In genomic region chr11:36618025-36618700, GRCh38 we compare ENCODE assay signal across 26 cellular contexts. TPM values are rescaled to one million over a fixed set of nuclear protein-coding genes. Genes with fewer than 3 reads are reported as not detected.
"Had no signal": no experiment of that assay in that cellular context is flagged by ENCODE, and none has a peak within 500 bp of the region (broad histone marks: within the 10 kb centered on the region; RNA-seq: fewer than 3 reads in every experiment).

No MANE protein-coding gene starts in this region.

- H3K9me3 Mint-ChIP-seq: activated naive CD4-positive, alpha-beta T cell treated with anti-CD3 and anti-CD28 coated beads for 36 hours; activated naive CD8-positive, alpha-beta T cell treated with anti-CD3 and anti-CD28 coated beads, Interleukin-2, amount 50 U/mL, for 24 hours; activated T-helper 2 cell treated with anti-CD3 and anti-CD28 coated beads, Interferon-gamma antibody, Interleukin-2, Interleukin-4, amounts not matched to agents 10 μg/mL and 5 μg/mL and 100 μg/mL, durations not matched to agents 14 hours and 24 hours and 36 hours; T-helper 2 cell treated with Interferon-gamma antibody and Interleukin-4, amounts not matched to agents 5 μg/mL and 100 μg/mL, for 36 hours had no signal

- H3K9me3 ChIP-seq: left ventricle myocardium inferior, upper lobe of right lung had no signal

- H3K27me3 ChIP-seq: foreskin keratinocyte, upper lobe of right lung had no signal

- H3K4me3 ChIP-seq: smooth muscle cell, upper lobe of right lung had no signal

- H3K36me3 Mint-ChIP-seq: memory B cell; naive thymus-derived CD8-positive, alpha-beta T cell had no signal

- H3K4me2 ChIP-seq: smooth muscle cell had no signal

- H3K4me1 ChIP-seq: foreskin keratinocyte had no signal

- H3K27me3 Mint-ChIP-seq: progenitor cell of endocrine pancreas had no signal

- H3K36me3 ChIP-seq: left ventricle myocardium inferior, upper lobe of right lung had no signal

- H3K27ac Mint-ChIP-seq: activated naive CD4-positive, alpha-beta T cell treated with anti-CD3 and anti-CD28 coated beads for 36 hours; activated naive CD8-positive, alpha-beta T cell treated with anti-CD3 and anti-CD28 coated beads, Interleukin-2, amount 50 U/mL, for 24 hours; activated T-helper 2 cell treated with anti-CD3 and anti-CD28 coated beads, Interferon-gamma antibody, Interleukin-2, Interleukin-4, amounts not matched to agents 10 μg/mL and 5 μg/mL and 100 μg/mL, durations not matched to agents 14 hours and 24 hours and 36 hours; memory B cell; naive thymus-derived CD8-positive, alpha-beta T cell; progenitor cell of endocrine pancreas; T-helper 2 cell treated with Interferon-gamma antibody and Interleukin-4, amounts not matched to agents 5 μg/mL and 100 μg/mL, for 36 hours had no signal

- ATAC-seq: activated naive CD8-positive, alpha-beta T cell treated with anti-CD3 and anti-CD28 coated beads, Interleukin-2, amount 50 U/mL, for 24 hours; foreskin keratinocyte; naive thymus-derived CD8-positive, alpha-beta T cell; right cardiac atrium; stimulated activated naive CD8-positive, alpha-beta T cell treated with anti-CD3 and anti-CD28 coated beads, Interleukin-15, Interleukin-2, amounts not matched to agents 100 U/mL and 50 U/mL, for 24 hours; upper lobe of right lung had no signal

- H3K27ac ChIP-seq: foreskin keratinocyte, upper lobe of right lung, VCaP had no signal

- DNase-seq: activated CD4-positive, alpha-beta T cell treated with anti-CD3 and anti-CD28 coated beads for 1 hour; activated CD4-positive, alpha-beta T cell treated with anti-CD3 and anti-CD28 coated beads, Interleukin-2, amount 50 U/mL, for 4 hours; activated naive CD4-positive, alpha-beta T cell treated with anti-CD3 and anti-CD28 coated beads for 36 hours; activated naive CD8-positive, alpha-beta T cell treated with anti-CD3 and anti-CD28 coated beads, Interleukin-2, amount 50 U/mL, for 24 hours; activated T-cell treated with anti-CD3 and anti-CD28 coated beads, Interleukin-2, amount 50 U/mL, for 1 hour; aorta; effector memory CD4-positive, alpha-beta T cell; foreskin keratinocyte; glutamatergic neuron; left ventricle myocardium inferior; naive thymus-derived CD8-positive, alpha-beta T cell; nucleus accumbens; right cardiac atrium; stimulated activated CD4-positive, alpha-beta T cell treated with anti-CD3 and anti-CD28 coated beads, Interleukin-4, amount 100 ng/mL, for 4 hours; stimulated activated CD8-positive, alpha-beta memory T cell treated with anti-CD3 and anti-CD28 coated beads, Interleukin-4, amount 100 ng/mL, for 48 hours; stimulated activated naive CD8-positive, alpha-beta T cell treated with anti-CD3 and anti-CD28 coated beads, Interleukin-15, Interleukin-2, amounts not matched to agents 100 U/mL and 50 U/mL, for 24 hours; upper lobe of right lung had no signal

- H3K4me3 Mint-ChIP-seq: activated naive CD4-positive, alpha-beta T cell treated with anti-CD3 and anti-CD28 coated beads for 36 hours; activated naive CD8-positive, alpha-beta T cell treated with anti-CD3 and anti-CD28 coated beads, Interleukin-2, amount 50 U/mL, for 24 hours; memory B cell; naive thymus-derived CD8-positive, alpha-beta T cell; T-helper 2 cell treated with Interferon-gamma antibody and Interleukin-4, amounts not matched to agents 5 μg/mL and 100 μg/mL, for 36 hours had no signal

RNA-seq across cellular contexts. Expression of gene RAG2, which starts 20.1 kb away (rescaled TPM):
- total RNA-seq: activated naive CD4-positive, alpha-beta T cell treated with anti-CD3 and anti-CD28 coated beads for 36 hours; activated T-helper 2 cell treated with anti-CD3 and anti-CD28 coated beads, Interferon-gamma antibody, Interleukin-2, Interleukin-4, amounts not matched to agents 10 μg/mL and 5 μg/mL and 100 μg/mL, durations not matched to agents 14 hours and 24 hours and 36 hours; aorta; foreskin keratinocyte; kidney epithelial cell; left ventricle myocardium inferior; mucosa of gallbladder; naive thymus-derived CD8-positive, alpha-beta T cell; progenitor cell of endocrine pancreas; right cardiac atrium; smooth muscle cell; temporal lobe; upper lobe of right lung had no signal
- polyA plus RNA-seq: aorta; foreskin keratinocyte; naive thymus-derived CD8-positive, alpha-beta T cell; smooth muscle cell had no signal
